Comparison of ENCODE assay signal across 10 cellular contexts in the genomic region with DNA sequence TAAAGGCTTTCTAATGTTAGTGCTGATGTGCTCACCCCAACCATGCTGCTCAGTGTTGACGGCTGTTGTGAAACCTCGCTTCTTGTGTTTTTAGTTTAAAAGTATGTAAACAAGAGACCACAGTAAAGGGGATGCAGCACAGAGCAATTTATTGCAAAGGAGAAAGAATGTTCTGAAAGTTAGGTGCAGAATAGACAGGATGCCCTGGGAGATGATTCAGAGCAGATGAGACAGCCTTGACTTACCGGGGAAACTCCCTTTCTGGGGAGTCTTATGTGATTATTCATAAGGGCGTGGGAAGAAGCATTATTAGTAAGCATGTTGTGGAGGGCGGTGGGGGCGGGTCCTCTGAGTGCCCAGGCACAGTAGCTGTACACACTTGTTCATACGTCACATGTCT. TPM values are rescaled to one million over a fixed set of nuclear protein-coding genes. Genes with fewer than 3 reads are reported as not detected.
A peak's percentile ranks its signal among the peaks of the same experiment; 100 is the strongest.
DNase-seq lines count a peak whose midpoint lies in the region; ATAC-seq, FAIRE-seq and TF ChIP-seq lines count a peak whose summit lies in the region.
"Had no signal": no experiment of that assay in that cellular context is flagged by ENCODE, and none has a peak within 500 bp of the region (broad histone marks: within the 10 kb centered on the region; RNA-seq: fewer than 3 reads in every experiment).

No MANE protein-coding gene starts in this region.

- intact Hi-C loops in activated naive CD4-positive, alpha-beta T cell treated with anti-CD3 and anti-CD28 coated beads for 36 hours (cut with micrococcal nuclease): no loop called here

- peak overlapping the region; percentile 77 for H3K9ac ChIP-seq in keratinocyte (ENCODE audit: control insufficient read depth, extremely low read depth, insufficient read depth, low read length)

- H3K4me3 ChIP-seq in keratinocyte (ENCODE audit: control insufficient read depth in 2 of 3, extremely low read depth in 1 of 3, insufficient read depth in 2 of 3, low read depth in 1 of 3, low read length in 3 of 3): no peak overlapping the region
- H3K4me3 ChIP-seq: pancreas had no signal

- peaks cover 6% of the 10 kb centered on the region for H3K9me3 ChIP-seq in keratinocyte (ENCODE audit: control insufficient read depth, low read depth, low read length)
- H3K9me3 ChIP-seq: pancreas had no signal

- peaks cover 39% of the 10 kb centered on the region for H3K4me1 ChIP-seq in keratinocyte (ENCODE audit: control insufficient read depth, extremely low read depth, insufficient read depth, low read length)
- H3K4me1 ChIP-seq: pancreas had no signal

- H3K4me1 Mint-ChIP-seq in activated naive CD4-positive, alpha-beta T cell treated with anti-CD3 and anti-CD28 coated beads for 36 hours (ENCODE audit: low read depth): no peaks in the 10 kb centered on the region
- no peaks in the 10 kb centered on the region for H3K4me1 Mint-ChIP-seq in activated naive CD4-positive, alpha-beta T cell treated with anti-CD3 and anti-CD28 coated beads, Interleukin-2, amount 10 ng/mL, durations not matched to agents 7 days and 5 days
- no peaks in the 10 kb centered on the region for H3K4me1 Mint-ChIP-seq in type B pancreatic cell (ENCODE audit: unreplicated experiment)
- H3K4me1 Mint-ChIP-seq in endothelial cell (ENCODE audit: unreplicated experiment): no peaks in the 10 kb centered on the region
- H3K4me1 Mint-ChIP-seq: IgD-negative memory B cell had no signal

- peak; percentile 72 for DNase-seq in activated naive CD4-positive, alpha-beta T cell treated with anti-CD3 and anti-CD28 coated beads for 36 hours
- no peak for DNase-seq in activated naive CD4-positive, alpha-beta T cell treated with anti-CD3 and anti-CD28 coated beads, Interleukin-2, amount 10 ng/mL, durations not matched to agents 7 days and 5 days
- DNase-seq in activated CD4-positive, alpha-beta T cell treated with anti-CD3 and anti-CD28 coated beads, Interleukin-2, amount 50 U/mL, for 4 hours: peak; percentile 10 to 13
- DNase-seq in keratinocyte (ENCODE audit: low read depth, low spot score): peak; percentile 93
- DNase-seq in type B pancreatic cell (ENCODE audit: extremely low spot score, unreplicated experiment): no peak
- no peak for DNase-seq in Kasumi-1 (lab: John Stamatoyannopoulos, UW)
- no peak for DNase-seq in endothelial cell (ENCODE audit: low spot score)
- DNase-seq: pancreas had no signal

- H3K36me3 ChIP-seq in keratinocyte (ENCODE audit: control insufficient read depth in 2 of 2, extremely low read depth in 1 of 2, insufficient read depth in 2 of 2, low read length in 2 of 2): peaks cover 22 to 50% of the 10 kb centered on the region in 2 experiments

- no peak for ATAC-seq in HG02678 (IDR thresholded peaks at IDR 0.05; ENCODE audit: unreplicated experiment)

- TF ChIP-seq CTCF in keratinocyte (optimal IDR thresholded peaks at IDR 0.05 in 1 of 3, IDR thresholded peaks at IDR 0.05 in 1 of 3, conservative IDR thresholded peaks at IDR 0.05 in 1 of 3; ENCODE audit: extremely low read depth in 1 of 3, insufficient read depth in 2 of 3, low read length in 3 of 3) (no peak), type B pancreatic cell (conservative IDR thresholded peaks at IDR 0.05) (no peak), endothelial cell (IDR thresholded peaks at IDR 0.05; ENCODE audit: unreplicated experiment) (no peak)

- dilution Hi-C loops in keratinocyte (cut with MboI; ENCODE audit: extremely low pct_ligation_motif_present, low sequenced_read_pairs): no loop called here

- H3K27ac Mint-ChIP-seq in activated naive CD4-positive, alpha-beta T cell treated with anti-CD3 and anti-CD28 coated beads for 36 hours: no peak overlapping the region
- H3K27ac Mint-ChIP-seq in activated naive CD4-positive, alpha-beta T cell treated with anti-CD3 and anti-CD28 coated beads, Interleukin-2, amount 10 ng/mL, durations not matched to agents 7 days and 5 days: no peak overlapping the region
- H3K27ac Mint-ChIP-seq in type B pancreatic cell: peak overlapping the region; percentile 79
- no peak overlapping the region for H3K27ac Mint-ChIP-seq in endothelial cell (ENCODE audit: unreplicated experiment)
- H3K27ac Mint-ChIP-seq: IgD-negative memory B cell had no signal

- H3K27me3 ChIP-seq in keratinocyte (ENCODE audit: control insufficient read depth, extremely low read depth, insufficient read depth, low read length): no peaks in the 10 kb centered on the region
- H3K27me3 ChIP-seq: pancreas had no signal

- peak overlapping the region; percentile 37 for H3K4me2 ChIP-seq in keratinocyte (ENCODE audit: control insufficient read depth, extremely low read depth, insufficient read depth, low read depth, low read length)

- peaks cover 5% of the 10 kb centered on the region for H3K9me3 Mint-ChIP-seq in activated naive CD4-positive, alpha-beta T cell treated with anti-CD3 and anti-CD28 coated beads for 36 hours
- H3K9me3 Mint-ChIP-seq in activated naive CD4-positive, alpha-beta T cell treated with anti-CD3 and anti-CD28 coated beads, Interleukin-2, amount 10 ng/mL, durations not matched to agents 7 days and 5 days: peaks cover 9% of the 10 kb centered on the region
- H3K9me3 Mint-ChIP-seq in type B pancreatic cell (no peaks in the 10 kb centered on the region), endothelial cell (ENCODE audit: unreplicated experiment) (no peaks in the 10 kb centered on the region)

- H3K4me3 Mint-ChIP-seq in activated naive CD4-positive, alpha-beta T cell treated with anti-CD3 and anti-CD28 coated beads for 36 hours: no peak overlapping the region
- no peak overlapping the region for H3K4me3 Mint-ChIP-seq in activated naive CD4-positive, alpha-beta T cell treated with anti-CD3 and anti-CD28 coated beads, Interleukin-2, amount 10 ng/mL, durations not matched to agents 7 days and 5 days
- H3K4me3 Mint-ChIP-seq in type B pancreatic cell (no peak overlapping the region), endothelial cell (ENCODE audit: unreplicated experiment) (no peak overlapping the region)
- H3K4me3 Mint-ChIP-seq: IgD-negative memory B cell had no signal

- peak; percentile 94 for FAIRE-seq in keratinocyte (lab: Jason Lieb, UNC)
- FAIRE-seq: pancreas had no signal

- CTCF ChIA-PET in activated naive CD4-positive, alpha-beta T cell treated with anti-CD3 and anti-CD28 coated beads for 36 hours (lab: Charles Lee): no interaction called here
- CTCF ChIA-PET in activated naive CD4-positive, alpha-beta T cell treated with anti-CD3 and anti-CD28 coated beads, Interleukin-2, amount 10 ng/mL, durations not matched to agents 7 days and 5 days (lab: Charles Lee): no interaction called here

- H4K20me1 ChIP-seq in keratinocyte (ENCODE audit: control insufficient read depth, extremely low read depth, insufficient read depth, low read length): no peaks in the 10 kb centered on the region

- H3K27me3 Mint-ChIP-seq in activated naive CD4-positive, alpha-beta T cell treated with anti-CD3 and anti-CD28 coated beads for 36 hours (ENCODE audit: low read depth): no peaks in the 10 kb centered on the region
- H3K27me3 Mint-ChIP-seq in activated naive CD4-positive, alpha-beta T cell treated with anti-CD3 and anti-CD28 coated beads, Interleukin-2, amount 10 ng/mL, durations not matched to agents 7 days and 5 days: no peaks in the 10 kb centered on the region
- H3K27me3 Mint-ChIP-seq in type B pancreatic cell: no peaks in the 10 kb centered on the region
- peaks cover 4% of the 10 kb centered on the region for H3K27me3 Mint-ChIP-seq in endothelial cell (ENCODE audit: unreplicated experiment)
- H3K27me3 Mint-ChIP-seq: IgD-negative memory B cell had no signal

- no peaks in the 10 kb centered on the region for H3K9me1 ChIP-seq in keratinocyte (ENCODE audit: control insufficient read depth, extremely low read depth, insufficient read depth, low read length)

- no peaks in the 10 kb centered on the region for H3K36me3 Mint-ChIP-seq in activated naive CD4-positive, alpha-beta T cell treated with anti-CD3 and anti-CD28 coated beads for 36 hours (ENCODE audit: low read depth)
- H3K36me3 Mint-ChIP-seq in activated naive CD4-positive, alpha-beta T cell treated with anti-CD3 and anti-CD28 coated beads, Interleukin-2, amount 10 ng/mL, durations not matched to agents 7 days and 5 days: no peaks in the 10 kb centered on the region
- H3K36me3 Mint-ChIP-seq in type B pancreatic cell (peaks cover 16% of the 10 kb centered on the region), endothelial cell (ENCODE audit: low read depth, unreplicated experiment) (peaks cover 18% of the 10 kb centered on the region)
- H3K36me3 Mint-ChIP-seq: IgD-negative memory B cell had no signal

- H3K79me2 ChIP-seq in keratinocyte (ENCODE audit: control insufficient read depth, insufficient read depth, low read length): peaks cover 11% of the 10 kb centered on the region

- H2AFZ ChIP-seq in keratinocyte (ENCODE audit: control insufficient read depth, low read length): no peak overlapping the region

- peak overlapping the region; percentile 96 for H3K27ac ChIP-seq in keratinocyte (ENCODE audit: control insufficient read depth, insufficient read depth, low read length)
- H3K27ac ChIP-seq: pancreas had no signal

RNA-seq across cellular contexts. Expression of a gene that starts 47.7 kb away (rescaled TPM):
- under 1 TPM in 1 of 2 experiments, not detected in 1; 0.17 TPM for total RNA-seq in activated naive CD4-positive, alpha-beta T cell treated with anti-CD3 and anti-CD28 coated beads for 36 hours
- polyA plus RNA-seq in keratinocyte: 6.5 to 7.3 TPM (median 7.1 TPM) in 3 replicates
- 3.8 TPM for polyA plus RNA-seq in keratinocyte (2011; ENCODE audit: low read depth)
- 5.3 and 7.7 TPM in 2 replicates for polyA plus RNA-seq in keratinocyte (2011; cell fraction: cytosol; rRNA removed)
- polyA plus RNA-seq in keratinocyte (2011; cell fraction: nucleus; rRNA removed): 23.8 and 31.2 TPM in 2 replicates
- polyA plus RNA-seq in keratinocyte (2012; ENCODE audit: low replicate concordance): 4.2 and 16.1 TPM in 2 replicates
- polyA minus RNA-seq in keratinocyte: 10.2 to 23.4 TPM (median 15.7 TPM) in 3 replicates
- polyA minus RNA-seq in keratinocyte (2011; cell fraction: cytosol; rRNA and poly(A)+ RNA removed): 30.5 TPM
- 31.4 and 40.2 TPM in 2 replicates for polyA minus RNA-seq in keratinocyte (2011; cell fraction: nucleus; rRNA and poly(A)+ RNA removed)
- 14.5 and 29.2 TPM in 2 replicates for total RNA-seq in type B pancreatic cell (ENCODE audit: low replicate concordance)
- 14.9 TPM for total RNA-seq in endothelial cell (ENCODE audit: unreplicated experiment)

RNA-seq across cellular contexts. Expression of a gene that starts 50.4 kb away (rescaled TPM):
- total RNA-seq in activated naive CD4-positive, alpha-beta T cell treated with anti-CD3 and anti-CD28 coated beads for 36 hours: not detected
- polyA plus RNA-seq in keratinocyte: 1.1 to 1.7 TPM (median 1.1 TPM) in 3 replicates
- 4.2 TPM for polyA plus RNA-seq in keratinocyte (2011; ENCODE audit: low read depth)
- 0.68 and 1.1 TPM in 2 replicates for polyA plus RNA-seq in keratinocyte (2011; cell fraction: cytosol; rRNA removed)
- polyA plus RNA-seq in keratinocyte (2011; cell fraction: nucleus; rRNA removed): 5.5 and 6.3 TPM in 2 replicates
- polyA plus RNA-seq in keratinocyte (2012; ENCODE audit: low replicate concordance): 1.8 and 3.7 TPM in 2 replicates
- 4.0 to 5.0 TPM (median 4.3 TPM) in 3 replicates for polyA minus RNA-seq in keratinocyte
- polyA minus RNA-seq in keratinocyte (2011; cell fraction: cytosol; rRNA and poly(A)+ RNA removed): 2.3 TPM
- 4.7 and 9.3 TPM in 2 replicates for polyA minus RNA-seq in keratinocyte (2011; cell fraction: nucleus; rRNA and poly(A)+ RNA removed)
- total RNA-seq in type B pancreatic cell (ENCODE audit: low replicate concordance) (3.5 and 4.5 TPM in 2 replicates), endothelial cell (ENCODE audit: unreplicated experiment) (7.4 TPM)

Comparison
In these comparisons a context has a peak if more than half of its experiments do, and no peak if none do; other contexts are left out.
1. DNase-seq: peak in activated naive CD4-positive, alpha-beta T cell treated with anti-CD3 and anti-CD28 coated beads for 36 hours (single experiment), activated CD4-positive, alpha-beta T cell treated with anti-CD3 and anti-CD28 coated beads, Interleukin-2, amount 50 U/mL, for 4 hours (2 of 2) and keratinocyte (single experiment); none in activated naive CD4-positive, alpha-beta T cell treated with anti-CD3 and anti-CD28 coated beads, Interleukin-2, amount 10 ng/mL, durations not matched to agents 7 days and 5 days (single experiment), type B pancreatic cell (single experiment), Kasumi-1 (0 of 2) and endothelial cell (single experiment).
2. RNA of a gene that starts 47.7 kb away (total RNA-seq): 14.5 to 29.2 TPM in type B pancreatic cell and 14.9 TPM in endothelial cell (single experiment); 0.17 TPM in activated naive CD4-positive, alpha-beta T cell treated with anti-CD3 and anti-CD28 coated beads for 36 hours; every median in the first group is over 10 times any median in the second.